8 cellular contexts compared by ENCODE assay signal in genomic region chr20:41617059-41617921, GRCh38. TPM values are rescaled to one million over a fixed set of nuclear protein-coding genes. Genes with fewer than 3 reads are reported as not detected.
DNase-seq lines count a peak whose midpoint lies in the region; ATAC-seq lines count a peak whose summit lies in the region.

No MANE protein-coding gene starts in this region.

- no peaks in the 10 kb centered on the region for H3K36me3 ChIP-seq in MG63
- no peaks in the 10 kb centered on the region for H3K36me3 ChIP-seq in effector memory CD4-positive, alpha-beta T cell (ENCODE audit: control insufficient read depth, insufficient read depth, low read length)

- peak overlapping the region; percentile 76 for H3K4me3 ChIP-seq in MG63
- H3K4me3 ChIP-seq in effector memory CD4-positive, alpha-beta T cell (ENCODE audit: insufficient read depth, low read depth, low read length, poor library complexity, severe bottlenecking): peak overlapping the region; percentile 70

- no peaks in the 10 kb centered on the region for H3K9me3 ChIP-seq in MG63
- no peaks in the 10 kb centered on the region for H3K9me3 ChIP-seq in effector memory CD4-positive, alpha-beta T cell (ENCODE audit: control insufficient read depth, low read length)

- peak overlapping the region; percentile 73 for H3K27ac ChIP-seq in effector memory CD4-positive, alpha-beta T cell (ENCODE audit: insufficient read depth, low read length, poor library complexity, severe bottlenecking)

- DNase-seq in D341Med (ENCODE audit: low spot score) (peak; percentile 73), MG63 (peak; percentile 66), midbrain (lab: John Stamatoyannopoulos, UW) (peak; percentile 7), hippocampal formation (lab: John Stamatoyannopoulos, UW) (no peak)
- DNase-seq in activated CD4-positive, alpha-beta T cell treated with anti-CD3 and anti-CD28 coated beads, Interleukin-2, amount 50 U/mL, for 1 hour: peak; percentile 50
- DNase-seq in effector memory CD4-positive, alpha-beta T cell: peak; percentile 12 to 42 (median 39)
- peak; percentile 43 for DNase-seq in stimulated activated naive CD8-positive, alpha-beta T cell treated with anti-CD3 and anti-CD28 coated beads, Interleukin-15, Interleukin-2, amounts not matched to agents 100 U/mL and 50 U/mL, for 24 hours

- peaks cover 24% of the 10 kb centered on the region for H3K4me1 ChIP-seq in effector memory CD4-positive, alpha-beta T cell (ENCODE audit: control insufficient read depth, insufficient read depth, low read length, poor library complexity, severe bottlenecking)

- H3K27me3 ChIP-seq in MG63: no peaks in the 10 kb centered on the region
- no peaks in the 10 kb centered on the region for H3K27me3 ChIP-seq in effector memory CD4-positive, alpha-beta T cell (replicated peaks; ENCODE audit: control insufficient read depth, insufficient read depth, low read length, poor library complexity, severe bottlenecking)

- ATAC-seq in GM21576 (IDR thresholded peaks at IDR 0.05; ENCODE audit: unreplicated experiment): peak; percentile 10
- ATAC-seq in stimulated activated naive CD8-positive, alpha-beta T cell treated with anti-CD3 and anti-CD28 coated beads, Interleukin-15, Interleukin-2, amounts not matched to agents 100 U/mL and 50 U/mL, for 24 hours: no peak

RNA-seq across cellular contexts. Expression of gene CHD6, which starts 0.9 kb away (rescaled TPM):
- total RNA-seq in MG63 (2014; rRNA removed; shearing (Covaris generic); ENCODE audit: low replicate concordance): 16.1 and 27.2 TPM in 2 replicates

Comparison
In these comparisons a context has a peak if more than half of its experiments do, and no peak if none do; other contexts are left out.
1. DNase-seq: peak in D341Med (single experiment), MG63 (single experiment), activated CD4-positive, alpha-beta T cell treated with anti-CD3 and anti-CD28 coated beads, Interleukin-2, amount 50 U/mL, for 1 hour (single experiment), effector memory CD4-positive, alpha-beta T cell (3 of 3), midbrain (single experiment) and stimulated activated naive CD8-positive, alpha-beta T cell treated with anti-CD3 and anti-CD28 coated beads, Interleukin-15, Interleukin-2, amounts not matched to agents 100 U/mL and 50 U/mL, for 24 hours (single experiment); none in hippocampal formation (0 of 2).